ENCODE assay signal across 8 cellular contexts in the genomic region with DNA sequence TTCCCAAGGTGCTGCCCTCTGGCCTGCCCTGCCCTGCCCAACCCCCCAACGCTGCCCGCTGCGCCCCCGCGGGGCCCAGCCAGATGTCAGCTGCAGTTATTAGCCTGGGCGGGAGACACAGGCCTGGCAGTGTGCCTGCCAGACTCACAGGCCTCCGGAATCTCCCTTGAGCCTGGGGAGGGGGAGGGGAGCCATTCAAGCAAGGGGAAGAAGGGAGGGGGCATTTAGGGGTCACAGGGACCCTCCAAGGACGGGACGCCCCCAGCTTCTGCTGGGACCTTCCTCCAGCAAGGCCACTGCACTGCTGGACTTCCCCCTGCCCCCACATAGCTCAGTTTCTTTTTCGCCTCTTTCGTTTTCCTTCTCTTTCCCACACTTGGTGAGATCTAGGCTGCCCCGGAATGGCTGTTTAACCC. TPM values are rescaled to one million over a fixed set of nuclear protein-coding genes. Genes with fewer than 3 reads are reported as not detected.
DNase-seq lines count a peak whose midpoint lies in the region; ATAC-seq, FAIRE-seq and TF ChIP-seq lines count a peak whose summit lies in the region.

No MANE protein-coding gene starts in this region.

- H3K4me1 ChIP-seq in breast epithelium: peaks cover 12 to 40% of the 10 kb centered on the region in 2 donors
- peaks cover 9% of the 10 kb centered on the region in 2 donors for H3K4me1 ChIP-seq in small intestine (ENCODE audit: control insufficient read depth in 2 of 2, insufficient read depth in 1 of 2, low read depth in 1 of 2, low read length in 1 of 2)

- TF ChIP-seq CTCF in CD14-positive monocyte (IDR thresholded peaks at IDR 0.05): no peak
- no peak for TF ChIP-seq CTCF in GM20000 (IDR thresholded peaks at IDR 0.05; ENCODE audit: extremely low read depth, missing control alignments)
- no peak for TF ChIP-seq CTCF in RWPE1 (conservative IDR thresholded peaks at IDR 0.05; ENCODE audit: low read depth)
- TF ChIP-seq CTCF in breast epithelium (IDR thresholded peaks at IDR 0.05): no peak

- POLR2A ChIA-PET in RWPE1 (lab: Yijun Ruan, JAX; ENCODE audit: low non-redundant PET): interaction anchor here (7.3 kb wide), 1 partner anchor 11 kb away, joined by 120 read pairs; the partner anchor contains the start of gene HOOK2

- H3K4me3 ChIP-seq in breast epithelium: peak overlapping the region; percentile 92 to 100 (median 95)
- H3K4me3 ChIP-seq in small intestine (ENCODE audit: low read depth in 1 of 2, low read length in 2 of 2): peak overlapping the region in 1 of 2 donors; percentile 60

- 1 to 3% (median 3%) methylated on average over 12 of the region's 12 CpGs for WGBS in small intestine, 3 donors

- intact Hi-C loops in CD14-positive monocyte (cut with micrococcal nuclease): loop anchor here (10.0 kb wide), 1 partner anchor 1056 kb away; no protein-coding TSS in a partner anchor
- intact Hi-C loops in breast epithelium (cut with DNase I; ENCODE audit: low total_unique reads): no loop called here

- H3K4me1 Mint-ChIP-seq in CD14-positive monocyte: peaks cover 28% of the 10 kb centered on the region

- CTCF ChIA-PET in RWPE1 (lab: Yijun Ruan, JAX): interaction anchor here (2.0 kb wide), 1 partner anchor 10 kb away, joined by 11 read pairs; no protein-coding TSS in a partner anchor

- peaks cover 0 to 7% (median 0%) of the 10 kb centered on the region in 7 donors for H3K9me3 Mint-ChIP-seq in CD14-positive monocyte

- peaks cover 2 to 12% of the 10 kb centered on the region in 2 donors for H3K36me3 Mint-ChIP-seq in CD14-positive monocyte

- H3K27me3 ChIP-seq in breast epithelium (no peaks in the 10 kb centered on the region), small intestine (ENCODE audit: control insufficient read depth in 2 of 2, insufficient read depth in 2 of 2, low read length in 2 of 2) (no peaks in the 10 kb centered on the region)

- H3K9me3 ChIP-seq in breast epithelium: no peaks in the 10 kb centered on the region
- H3K9me3 ChIP-seq in small intestine (ENCODE audit: control insufficient read depth, low read depth): no peaks in the 10 kb centered on the region

- H3K27me3 Mint-ChIP-seq in CD14-positive monocyte (ENCODE audit: low read depth in 3 of 3): peaks cover 0 to 4% (median 1%) of the 10 kb centered on the region in 3 donors

- H3K27ac ChIP-seq in RWPE1: peak overlapping the region; percentile 100
- H3K27ac ChIP-seq in breast epithelium: peak overlapping the region; percentile 98 to 100
- H3K27ac ChIP-seq in small intestine (ENCODE audit: low read depth in 1 of 2, low read length in 1 of 2): peak overlapping the region; percentile 98 to 99

- no peaks in the 10 kb centered on the region for H3K36me3 ChIP-seq in breast epithelium
- no peaks in the 10 kb centered on the region for H3K36me3 ChIP-seq in small intestine (ENCODE audit: control insufficient read depth in 2 of 2, insufficient read depth in 2 of 2, low read length in 2 of 2)

- peak overlapping the region in 1 of 7 donors; percentile 100 for H3K27ac Mint-ChIP-seq in CD14-positive monocyte

- DNase-seq in CD14-positive monocyte (ENCODE audit: low spot score) (peak; percentile 73), GM20000 (ENCODE audit: low spot score) (peak; percentile 86), RWPE1 (ENCODE audit: low spot score) (peak; percentile 62), breast epithelium (ENCODE audit: low spot score in 2 of 2) (peak in 1 of 2 donors; percentile 72), islet precursor cell (peak; percentile 89), small intestine (peak; percentile 84)

- no peak for FAIRE-seq in small intestine (lab: Jason Lieb, UNC)

- ATAC-seq in GM19455 (IDR thresholded peaks at IDR 0.05; ENCODE audit: unreplicated experiment): no peak
- no peak for ATAC-seq in GM18511 (IDR thresholded peaks at IDR 0.05; ENCODE audit: unreplicated experiment)

- peak overlapping the region; percentile 95 to 98 for H3K4me3 Mint-ChIP-seq in CD14-positive monocyte

- no peak for TF ChIP-seq POLR2A in breast epithelium (IDR thresholded peaks at IDR 0.05)

RNA-seq across cellular contexts. Expression of gene JUNB, which starts 2.6 kb away (rescaled TPM):
- polyA plus RNA-seq in CD14-positive monocyte (1,000 to 10,000 TPM; 1,279 to 1,468 TPM), small intestine (100 to 1,000 TPM in 1 of 3 donors, 10 to 100 TPM in 2; 44.7 to 214 (median 54.6) TPM)
- total RNA-seq in breast epithelium: 100 to 1,000 TPM; 108 to 581 (median 320) TPM

RNA-seq across cellular contexts. Expression of gene PRDX2, which starts 12.9 kb away (rescaled TPM):
- 10 to 100 TPM; 46.7 to 71.5 TPM for polyA plus RNA-seq in CD14-positive monocyte
- total RNA-seq in breast epithelium: 100 to 1,000 TPM; 150 to 199 (median 199) TPM
- polyA plus RNA-seq in small intestine: 100 to 1,000 TPM; 390 to 523 (median 442) TPM

RNA-seq across cellular contexts. Expression of gene THSD8, which starts 13.2 kb away (rescaled TPM):
- polyA plus RNA-seq in CD14-positive monocyte (1 to 10 TPM in 1 of 2 donors, not detected in 1; 4.0 TPM), small intestine (1 to 10 TPM in 2 of 3 donors, not detected in 1; 3.1 to 4.0 TPM)
- total RNA-seq in breast epithelium: not detected

RNA-seq across cellular contexts. Expression of gene HOOK2, which starts 13.3 kb away (rescaled TPM):
- polyA plus RNA-seq in CD14-positive monocyte: 1 to 10 TPM in 1 of 2 donors, under 1 TPM in 1; 0.55 to 1.1 TPM
- total RNA-seq in breast epithelium: 100 to 1,000 TPM in 1 of 3 donors, 10 to 100 TPM in 2; 45.8 to 101 (median 98.6) TPM
- 100 to 1,000 TPM in 2 of 3 donors, 10 to 100 TPM in 1; 61.8 to 206 (median 134) TPM for polyA plus RNA-seq in small intestine

RNA-seq across cellular contexts. Expression of gene RNASEH2A, which starts 17.7 kb away (rescaled TPM):
- polyA plus RNA-seq in CD14-positive monocyte (10 to 100 TPM; 15.2 to 21.5 TPM), small intestine (10 to 100 TPM in 1 of 3 donors, 1 to 10 TPM in 2; 3.1 to 22.3 (median 7.0) TPM)
- 1 to 10 TPM; 5.2 to 8.8 (median 8.5) TPM for total RNA-seq in breast epithelium

Comparison
In these comparisons a context has a peak if more than half of its experiments do, and no peak if none do; other contexts are left out.
1. RNA of gene JUNB, which starts 2.6 kb away (polyA plus RNA-seq): 1,279 to 1,468 TPM in CD14-positive monocyte; 44.7 to 214 TPM in small intestine; every median in the first group is over 4 times any median in the second.
2. RNA of gene PRDX2, which starts 12.9 kb away (polyA plus RNA-seq): 390 to 523 TPM in small intestine; 46.7 to 71.5 TPM in CD14-positive monocyte; every median in the first group is over 4 times any median in the second.
3. Peak in every context shown above with its lines, with median percentiles within 50 percentile points of each other: H3K27ac ChIP-seq.